8 cellular contexts compared by ENCODE assay signal in the genomic region with DNA sequence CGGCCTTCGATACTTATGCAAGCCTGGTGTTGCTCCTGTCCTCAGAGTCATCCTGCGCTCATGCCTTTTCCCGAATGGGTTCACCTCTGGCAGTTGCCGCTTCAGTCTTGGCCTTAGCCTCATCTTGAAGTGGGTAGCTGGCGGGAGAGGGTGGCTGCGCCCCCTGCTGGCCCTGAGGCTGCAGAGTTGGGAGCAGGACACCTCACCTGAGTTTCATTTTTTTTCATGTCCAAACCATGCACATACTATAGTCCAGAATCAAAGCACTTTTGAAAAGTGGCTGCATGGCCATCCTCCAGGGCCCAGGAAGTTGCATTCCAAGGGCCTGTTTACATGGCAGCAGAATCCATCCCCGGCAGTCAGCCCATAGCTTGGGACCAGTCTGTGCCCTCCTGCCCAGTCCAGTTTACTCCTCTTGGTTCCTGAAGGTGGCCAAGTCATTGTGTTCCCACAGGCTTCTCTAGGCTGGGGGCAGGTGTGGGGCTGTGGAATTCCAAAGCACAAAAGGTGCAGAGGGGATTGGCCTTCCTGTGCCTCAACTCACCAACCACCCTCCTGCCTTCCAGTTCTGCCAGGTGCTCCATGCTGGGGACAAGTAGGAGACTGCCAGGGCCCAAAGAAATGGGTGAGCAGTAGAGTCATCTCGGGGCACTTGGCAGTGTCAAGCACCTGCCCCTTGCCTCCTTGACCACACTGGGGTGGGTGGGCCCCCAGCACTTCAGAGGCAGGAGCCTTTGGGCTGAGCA. TPM values are rescaled to one million over a fixed set of nuclear protein-coding genes. Genes with fewer than 3 reads are reported as not detected.
DNase-seq lines count a peak whose midpoint lies in the region; ATAC-seq and TF ChIP-seq lines count a peak whose summit lies in the region.

No MANE protein-coding gene starts in this region.

- H3K27ac ChIP-seq in uterus, result no peak overlapping the region

- no peak for TF ChIP-seq POLR2A in uterus (IDR thresholded peaks at IDR 0.05)

- no peaks in the 10 kb centered on the region for H3K36me3 ChIP-seq in uterus

- DNase-seq in MV-4-11 (lab: John Stamatoyannopoulos, UW) (peak; percentile 29), glutamatergic neuron (peak; percentile 86), posterior cingulate gyrus (peak; percentile 63 to 97 (median 81)), uterus (peak; percentile 82)
- peak; percentile 85 for DNase-seq in activated naive CD4-positive, alpha-beta T cell treated with anti-CD3 and anti-CD28 coated beads, Interleukin-2, amount 10 ng/mL, durations not matched to agents 7 days and 5 days

- TF ChIP-seq CTCF in GM12875 (IDR thresholded peaks at IDR 0.05; ENCODE audit: borderline replicate concordance, insufficient read depth, low read depth, low read length) (peak; percentile 94), glutamatergic neuron (IDR thresholded peaks at IDR 0.05; ENCODE audit: partially characterized antibody, unreplicated experiment) (peak; percentile 94), uterus (IDR thresholded peaks at IDR 0.05) (peak; percentile 92 to 94 (median 94))

- no peak overlapping the region for H3K27ac Mint-ChIP-seq in activated naive CD4-positive, alpha-beta T cell treated with anti-CD3 and anti-CD28 coated beads, Interleukin-2, amount 10 ng/mL, durations not matched to agents 7 days and 5 days
- H3K27ac Mint-ChIP-seq in glutamatergic neuron (ENCODE audit: unreplicated experiment), result no peak overlapping the region

- intact Hi-C loops in posterior cingulate gyrus (cut with DNase I), result loop anchor here (1.0 to 5.0 kb wide), 3 partner anchors 61 to 371 kb away; no protein-coding TSS in a partner anchor
- intact Hi-C loops in uterus (cut with DNase I; ENCODE audit: low total_unique reads), result no loop called here

- H3K4me3 Mint-ChIP-seq in activated naive CD4-positive, alpha-beta T cell treated with anti-CD3 and anti-CD28 coated beads, Interleukin-2, amount 10 ng/mL, durations not matched to agents 7 days and 5 days, result no peak overlapping the region
- H3K4me3 Mint-ChIP-seq in glutamatergic neuron (ENCODE audit: unreplicated experiment), result no peak overlapping the region

- peaks cover 7% of the 10 kb centered on the region for H3K4me1 Mint-ChIP-seq in activated naive CD4-positive, alpha-beta T cell treated with anti-CD3 and anti-CD28 coated beads, Interleukin-2, amount 10 ng/mL, durations not matched to agents 7 days and 5 days
- H3K4me1 Mint-ChIP-seq in glutamatergic neuron (ENCODE audit: low read depth, unreplicated experiment), result peaks cover 15% of the 10 kb centered on the region

- H3K27me3 Mint-ChIP-seq in activated naive CD4-positive, alpha-beta T cell treated with anti-CD3 and anti-CD28 coated beads, Interleukin-2, amount 10 ng/mL, durations not matched to agents 7 days and 5 days, result no peaks in the 10 kb centered on the region
- peaks cover 6% of the 10 kb centered on the region for H3K27me3 Mint-ChIP-seq in glutamatergic neuron (ENCODE audit: unreplicated experiment)

- no peaks in the 10 kb centered on the region for H3K4me1 ChIP-seq in uterus

- no peaks in the 10 kb centered on the region for H3K27me3 ChIP-seq in uterus

- no peaks in the 10 kb centered on the region for H3K9me3 Mint-ChIP-seq in activated naive CD4-positive, alpha-beta T cell treated with anti-CD3 and anti-CD28 coated beads, Interleukin-2, amount 10 ng/mL, durations not matched to agents 7 days and 5 days
- peaks cover 7% of the 10 kb centered on the region for H3K9me3 Mint-ChIP-seq in glutamatergic neuron (ENCODE audit: unreplicated experiment)

- CTCF ChIA-PET in activated naive CD4-positive, alpha-beta T cell treated with anti-CD3 and anti-CD28 coated beads, Interleukin-2, amount 10 ng/mL, durations not matched to agents 7 days and 5 days (lab: Charles Lee), result interaction anchor here (0.6 to 10.7 kb wide), 25 partner anchors 8 to 372 kb away, joined by 3 to 204 read pairs (median 5); no protein-coding TSS in a partner anchor

- no peaks in the 10 kb centered on the region for H3K9me3 ChIP-seq in uterus

- peak; percentile 65 for ATAC-seq in SK-N-SH treated with all-trans-retinoic acid at 6 μM for 48 hours
- no peak for ATAC-seq in HG03025 (IDR thresholded peaks at IDR 0.05; ENCODE audit: low FRiP score, unreplicated experiment)

- peaks cover 26% of the 10 kb centered on the region for H3K36me3 Mint-ChIP-seq in activated naive CD4-positive, alpha-beta T cell treated with anti-CD3 and anti-CD28 coated beads, Interleukin-2, amount 10 ng/mL, durations not matched to agents 7 days and 5 days
- H3K36me3 Mint-ChIP-seq in glutamatergic neuron (ENCODE audit: unreplicated experiment), result no peaks in the 10 kb centered on the region

- H3K4me3 ChIP-seq in GM12875 (ENCODE audit: low read depth, low read length) (no peak overlapping the region), uterus (no peak overlapping the region)

TF ChIP-seq in SK-N-SH treated with all-trans-retinoic acid at 6 μM for 48 hours, 23 proteins besides CTCF, POLR2A, EP300 and RAD21 (continues in another document):
- no peak for TF ChIP-seq ARNTL (CRISPR knock-in tag; IDR thresholded peaks at IDR 0.05; ENCODE audit: borderline replicate concordance, low read depth)
- no peak for TF ChIP-seq GLIS3 (CRISPR knock-in tag; IDR thresholded peaks at IDR 0.05)
- no peak for TF ChIP-seq ESRRG (CRISPR knock-in tag; IDR thresholded peaks at IDR 0.05)
- TF ChIP-seq, protein P1, sequence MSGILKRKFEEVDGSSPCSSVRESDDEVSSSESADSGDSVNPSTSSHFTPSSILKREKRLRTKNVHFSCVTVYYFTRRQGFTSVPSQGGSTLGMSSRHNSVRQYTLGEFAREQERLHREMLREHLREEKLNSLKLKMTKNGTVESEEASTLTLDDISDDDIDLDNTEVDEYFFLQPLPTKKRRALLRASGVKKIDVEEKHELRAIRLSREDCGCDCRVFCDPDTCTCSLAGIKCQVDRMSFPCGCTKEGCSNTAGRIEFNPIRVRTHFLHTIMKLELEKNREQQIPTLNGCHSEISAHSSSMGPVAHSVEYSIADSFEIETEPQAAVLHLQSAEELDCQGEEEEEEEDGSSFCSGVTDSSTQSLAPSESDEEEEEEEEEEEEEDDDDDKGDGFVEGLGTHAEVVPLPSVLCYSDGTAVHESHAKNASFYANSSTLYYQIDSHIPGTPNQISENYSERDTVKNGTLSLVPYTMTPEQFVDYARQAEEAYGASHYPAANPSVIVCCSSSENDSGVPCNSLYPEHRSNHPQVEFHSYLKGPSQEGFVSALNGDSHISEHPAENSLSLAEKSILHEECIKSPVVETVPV (CRISPR knock-in tag; IDR thresholded peaks at IDR 0.05), result no peak
- TF ChIP-seq RARB (CRISPR knock-in tag; IDR thresholded peaks at IDR 0.05), result no peak
- TF ChIP-seq, protein P2, sequence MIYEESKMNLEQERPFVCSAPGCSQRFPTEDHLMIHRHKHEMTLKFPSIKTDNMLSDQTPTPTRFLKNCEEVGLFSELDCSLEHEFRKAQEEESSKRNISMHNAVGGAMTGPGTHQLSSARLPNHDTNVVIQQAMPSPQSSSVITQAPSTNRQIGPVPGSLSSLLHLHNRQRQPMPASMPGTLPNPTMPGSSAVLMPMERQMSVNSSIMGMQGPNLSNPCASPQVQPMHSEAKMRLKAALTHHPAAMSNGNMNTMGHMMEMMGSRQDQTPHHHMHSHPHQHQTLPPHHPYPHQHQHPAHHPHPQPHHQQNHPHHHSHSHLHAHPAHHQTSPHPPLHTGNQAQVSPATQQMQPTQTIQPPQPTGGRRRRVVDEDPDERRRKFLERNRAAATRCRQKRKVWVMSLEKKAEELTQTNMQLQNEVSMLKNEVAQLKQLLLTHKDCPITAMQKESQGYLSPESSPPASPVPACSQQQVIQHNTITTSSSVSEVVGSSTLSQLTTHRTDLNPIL (CRISPR knock-in tag; IDR thresholded peaks at IDR 0.05; ENCODE audit: low read depth), result no peak
- no peak for TF ChIP-seq ZFP3 (CRISPR knock-in tag; IDR thresholded peaks at IDR 0.05)
- no peak for TF ChIP-seq TCF4 (CRISPR knock-in tag; IDR thresholded peaks at IDR 0.05; ENCODE audit: borderline replicate concordance)
- no peak for TF ChIP-seq CSDC2 (CRISPR knock-in tag; IDR thresholded peaks at IDR 0.05)
- TF ChIP-seq, protein P3, sequence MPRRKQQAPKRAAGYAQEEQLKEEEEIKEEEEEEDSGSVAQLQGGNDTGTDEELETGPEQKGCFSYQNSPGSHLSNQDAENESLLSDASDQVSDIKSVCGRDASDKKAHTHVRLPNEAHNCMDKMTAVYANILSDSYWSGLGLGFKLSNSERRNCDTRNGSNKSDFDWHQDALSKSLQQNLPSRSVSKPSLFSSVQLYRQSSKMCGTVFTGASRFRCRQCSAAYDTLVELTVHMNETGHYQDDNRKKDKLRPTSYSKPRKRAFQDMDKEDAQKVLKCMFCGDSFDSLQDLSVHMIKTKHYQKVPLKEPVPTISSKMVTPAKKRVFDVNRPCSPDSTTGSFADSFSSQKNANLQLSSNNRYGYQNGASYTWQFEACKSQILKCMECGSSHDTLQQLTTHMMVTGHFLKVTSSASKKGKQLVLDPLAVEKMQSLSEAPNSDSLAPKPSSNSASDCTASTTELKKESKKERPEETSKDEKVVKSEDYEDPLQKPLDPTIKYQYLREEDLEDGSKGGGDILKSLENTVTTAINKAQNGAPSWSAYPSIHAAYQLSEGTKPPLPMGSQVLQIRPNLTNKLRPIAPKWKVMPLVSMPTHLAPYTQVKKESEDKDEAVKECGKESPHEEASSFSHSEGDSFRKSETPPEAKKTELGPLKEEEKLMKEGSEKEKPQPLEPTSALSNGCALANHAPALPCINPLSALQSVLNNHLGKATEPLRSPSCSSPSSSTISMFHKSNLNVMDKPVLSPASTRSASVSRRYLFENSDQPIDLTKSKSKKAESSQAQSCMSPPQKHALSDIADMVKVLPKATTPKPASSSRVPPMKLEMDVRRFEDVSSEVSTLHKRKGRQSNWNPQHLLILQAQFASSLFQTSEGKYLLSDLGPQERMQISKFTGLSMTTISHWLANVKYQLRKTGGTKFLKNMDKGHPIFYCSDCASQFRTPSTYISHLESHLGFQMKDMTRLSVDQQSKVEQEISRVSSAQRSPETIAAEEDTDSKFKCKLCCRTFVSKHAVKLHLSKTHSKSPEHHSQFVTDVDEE (CRISPR knock-in tag; IDR thresholded peaks at IDR 0.05), result no peak

RNA-seq across cellular contexts. Expression of a gene that starts 44.0 kb away (rescaled TPM):
- total RNA-seq in glutamatergic neuron (ENCODE audit: unreplicated experiment) (197 TPM), uterus (10 to 100 TPM; 15.9 to 67.7 (median 30.4) TPM)

RNA-seq across cellular contexts. Expression of a gene that starts 44.3 kb away (rescaled TPM):
- total RNA-seq in glutamatergic neuron (ENCODE audit: unreplicated experiment) (40.1 TPM), uterus (100 to 1,000 TPM in 1 of 4 donors, 10 to 100 TPM in 3; 50.2 to 168 (median 76.4) TPM)

Comparison
In these comparisons a context has a peak if more than half of its experiments do, and no peak if none do; other contexts are left out.
1. DNase-seq: peak in every context shown above with its lines; median percentile 86 in glutamatergic neuron; 85 in activated naive CD4-positive, alpha-beta T cell treated with anti-CD3 and anti-CD28 coated beads, Interleukin-2, amount 10 ng/mL, durations not matched to agents 7 days and 5 days; 82 in uterus; 81 in posterior cingulate gyrus; 29 in MV-4-11.